33 cellular contexts compared by ENCODE assay signal in the genomic region with DNA sequence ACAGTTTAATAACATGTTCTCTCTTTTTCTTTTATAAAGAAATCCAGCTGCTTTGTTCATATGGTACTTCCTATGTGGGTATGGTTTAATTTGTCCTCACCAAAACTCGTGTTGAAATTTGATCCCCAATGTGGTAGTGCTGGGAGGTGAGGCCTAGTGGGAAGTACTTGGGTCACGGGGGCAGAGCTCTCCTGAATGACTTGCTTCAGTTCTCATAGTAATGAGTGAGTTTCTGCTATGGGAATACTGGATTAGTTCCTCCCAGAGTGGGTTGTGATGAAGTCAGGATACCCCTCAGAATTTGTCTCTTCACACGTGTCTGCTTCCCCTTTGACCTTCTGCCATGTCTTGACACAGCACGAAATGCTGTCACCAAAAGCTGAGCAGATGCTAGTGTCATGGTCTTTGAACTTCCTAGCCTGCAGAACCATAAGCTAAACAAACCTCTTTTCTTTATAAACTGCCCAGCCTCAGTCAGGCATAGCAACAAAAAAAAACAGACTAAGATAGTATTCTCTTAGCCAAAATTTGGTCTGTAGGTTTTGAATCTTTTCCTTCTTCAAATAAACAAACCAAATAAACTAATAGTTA.
DNase-seq lines count a peak whose midpoint lies in the region; ATAC-seq, FAIRE-seq and TF ChIP-seq lines count a peak whose summit lies in the region.
"Had no signal": no experiment of that assay in that cellular context is flagged by ENCODE, and none has a peak within 500 bp of the region (broad histone marks: within the 10 kb centered on the region; RNA-seq: fewer than 3 reads in every experiment).

No MANE protein-coding gene starts in this region.

- H3K27me3 ChIP-seq in H1 (replicated peaks in 1 of 4; ENCODE audit: control insufficient read depth in 3 of 4, extremely low read depth in 1 of 4, insufficient read depth in 3 of 4, low read length in 3 of 4): no peaks in the 10 kb centered on the region
- H3K27me3 ChIP-seq in thyroid gland: no peaks in the 10 kb centered on the region
- H3K27me3 ChIP-seq: adrenal gland, brain microvascular endothelial cell, heart left ventricle, right atrium auricular region, spleen had no signal

- no peak overlapping the region for H4K91ac ChIP-seq in H1 (replicated peaks; ENCODE audit: insufficient read length, low read length)

- FAIRE-seq in H1 (lab: Jason Lieb, UNC): peak; percentile 76
- FAIRE-seq: A549, GM12892, K562 had no signal

- H2BK12ac ChIP-seq in H1 (ENCODE audit: low read depth, low read length): peak overlapping the region; percentile 82; the same call in 1 of the 2 replicates

- no peak overlapping the region for H2AFZ ChIP-seq in H1 (ENCODE audit: low read length)
- H2AFZ ChIP-seq: parathyroid adenoma had no signal

- no peak overlapping the region for H4K8ac ChIP-seq in H1 (ENCODE audit: extremely low read depth, insufficient read depth, low read length)

- H3K27ac ChIP-seq in H1 (ENCODE audit: low read depth, low read length) (0 out of 2 replicates have a peak overlapping the region, but pooled peaks have one; percentile 2), thyroid gland (peak overlapping the region; percentile 18 to 29 (median 24))
- H3K27ac ChIP-seq: A549, adrenal gland, brain microvascular endothelial cell, heart left ventricle, parathyroid adenoma, right atrium auricular region, SK-N-MC, spleen had no signal

- TF ChIP-seq POLR2A in H1 (IDR thresholded peaks at IDR 0.05; ENCODE audit: control extremely low read depth in 1 of 2, low read depth in 2 of 2, low read length in 2 of 2): no peak
- TF ChIP-seq POLR2A in thyroid gland (IDR thresholded peaks at IDR 0.05): no peak

- ATAC-seq in GM21723 (IDR thresholded peaks at IDR 0.05; ENCODE audit: unreplicated experiment): no peak
- ATAC-seq: A549; activated CD8-positive, alpha-beta memory T cell treated with anti-CD3 and anti-CD28 coated beads, Interleukin-2, amount 10 ng/mL, durations not matched to agents 7 days and 5 days; activated T-cell treated with anti-CD3 and anti-CD28 coated beads, Interleukin-2, amount 50 U/mL, for 72 hours; heart left ventricle; K562; left lobe of liver; natural killer cell; stimulated activated effector memory CD8-positive, alpha-beta T cell treated with anti-CD3 and anti-CD28 coated beads, Interleukin-12 subunit alpha, Interleukin-12 subunit beta, amount 100 ng/mL, for 72 hours had no signal

- peak overlapping the region; percentile 54; the same call in 1 of the 2 replicates for H2BK5ac ChIP-seq in H1 (ENCODE audit: low read depth, low read length)

- H3K9ac ChIP-seq in H1 (replicated peaks in 1 of 4; ENCODE audit: extremely low read depth in 1 of 4, low read depth in 3 of 4, low read length in 3 of 4): no peak overlapping the region
- H3K9ac ChIP-seq: parathyroid adenoma had no signal

- H3K23me2 ChIP-seq in H1 (ENCODE audit: low read depth, low read length): peaks cover 2% of the 10 kb centered on the region; the same call in 1 of the 2 replicates

- intact Hi-C loops in thyroid gland (cut with DNase I): no loop called here

- TF ChIP-seq RAD21 in H1 (IDR thresholded peaks at IDR 0.05 in 1 of 2, conservative IDR thresholded peaks at IDR 0.05 in 1 of 2; ENCODE audit: low read depth in 2 of 2, low read length in 2 of 2): no peak

- peak overlapping the region; percentile 78 for H4K5ac ChIP-seq in H1 (ENCODE audit: insufficient read length, low read depth, low read length)

- no peak overlapping the region for H2BK120ac ChIP-seq in H1 (replicated peaks; ENCODE audit: low read depth, low read length)

- no peaks in the 10 kb centered on the region for H3K9me3 ChIP-seq in H1 (ENCODE audit: insufficient read depth in 2 of 2, low read depth in 1 of 2, low read length in 1 of 2)
- H3K9me3 ChIP-seq in thyroid gland: no peaks in the 10 kb centered on the region
- H3K9me3 ChIP-seq: A549, adrenal gland, heart left ventricle, right atrium auricular region, spleen had no signal

- CTCF ChIA-PET in H1 (lab: Charles Lee; ENCODE audit: partially characterized antibody): interaction anchor here (0.6 to 2.5 kb wide), 4 partner anchors 58 to 1464 kb away, joined by 5 to 9 read pairs (median 5); no protein-coding TSS in a partner anchor

- DNase-seq in NCI-H82 (lab: John Stamatoyannopoulos, UW) (peak; percentile 40), NCI-H82 treated with DMSO at 0.1 percent for 48 hours (lab: John Stamatoyannopoulos, UW; ENCODE audit: unreplicated experiment) (no peak), NCI-H1694 (lab: John Stamatoyannopoulos, UW) (peak; percentile 50), H1 (ENCODE audit: low read depth in 1 of 2, low spot score in 2 of 2) (no peak), thyroid gland (peak; percentile 16 to 37), GM10266 (ENCODE audit: extremely low spot score) (no peak)
- no peak for DNase-seq in NK-92 treated with Interleukin-12 subunit alpha and Interleukin-12 subunit beta, amount 100 ng/mL, for 24 hours (lab: John Stamatoyannopoulos, UW)
- DNase-seq: activated CD4-positive, alpha-beta T cell treated with anti-CD3 and anti-CD28 coated beads, Interleukin-2, amount 10 ng/mL, durations not matched to agents 7 days and 5 days; activated CD8-positive, alpha-beta memory T cell treated with anti-CD3 and anti-CD28 coated beads, Interleukin-2, amount 10 ng/mL, durations not matched to agents 7 days and 5 days; activated naive CD4-positive, alpha-beta T cell treated with Interleukin-2 at 50 U/mL for 16 hours; activated T-cell treated with anti-CD3 and anti-CD28 coated beads, Interleukin-2, amount 50 U/mL, for 72 hours; adrenal gland; brain microvascular endothelial cell; CD8-positive, alpha-beta memory T cell; DND-41; effector CD8-positive, alpha-beta T cell; erythroblast; HCEC 1CT; heart left ventricle; natural killer cell; NCI-H1436 treated with DMSO at 0.1 percent for 48 hours; RPMI8226; spleen; stimulated activated CD4-positive, alpha-beta T cell treated with anti-CD3 and anti-CD28 coated beads, Interleukin-2, amount 100 ng/mL, for 48 hours had no signal

- H3K4ac ChIP-seq in H1 (replicated peaks; ENCODE audit: insufficient read length, low read depth, low read length): no peak overlapping the region

- H4K20me1 ChIP-seq in H1 (replicated peaks in 1 of 2; ENCODE audit: control insufficient read depth in 1 of 2, insufficient read depth in 2 of 2, low read length in 2 of 2): no peaks in the 10 kb centered on the region

- TF ChIP-seq EP300 in H1 (IDR thresholded peaks at IDR 0.05; ENCODE audit: borderline replicate concordance in 1 of 2, low read depth in 2 of 2, low read length in 2 of 2): no peak

- H3K18ac ChIP-seq in H1 (ENCODE audit: extremely low read depth, low read length): 0 out of 2 replicates have a peak overlapping the region, but pooled peaks have one; percentile 41

- no peak overlapping the region; the same call in 1 of the 2 replicates for H2BK20ac ChIP-seq in H1 (ENCODE audit: low read length)

- POLR2A ChIA-PET in H1 (lab: Charles Lee; ENCODE audit: partially characterized antibody): interaction anchor here (0.7 to 2.8 kb wide), 10 partner anchors 10 to 93 kb away, joined by 3 to 14 read pairs (median 4); a partner anchor contains a TSS

- no peak overlapping the region for H3K56ac ChIP-seq in H1 (replicated peaks; ENCODE audit: insufficient read length, low read depth, low read length)

- H3K36me3 ChIP-seq in H1 (ENCODE audit: control insufficient read depth in 2 of 4, insufficient read depth in 4 of 4, low read length in 3 of 4): no peaks in the 10 kb centered on the region
- H3K36me3 ChIP-seq in thyroid gland: no peaks in the 10 kb centered on the region
- H3K36me3 ChIP-seq: adrenal gland, brain microvascular endothelial cell, heart left ventricle, right atrium auricular region, spleen had no signal

- peak overlapping the region; percentile 42 to 57; a peak in 3 of 4 replicates for H3K4me2 ChIP-seq in H1 (ENCODE audit: insufficient read depth in 1 of 2, low read depth in 2 of 2, low read length in 2 of 2)
- H3K4me2 ChIP-seq: A549 had no signal

- H3K4me3 ChIP-seq in H1 (ENCODE audit: extremely low read depth in 1 of 4, insufficient read depth in 2 of 4, low read depth in 3 of 4, low read length in 4 of 4) (peak overlapping the region in 1 of 4 experiments; percentile 28; a peak in 1 of 8 replicates), thyroid gland (replicated peaks in 1 of 3) (no peak overlapping the region)
- H3K4me3 ChIP-seq: A549, adrenal gland, heart left ventricle, K562, right atrium auricular region, SK-N-MC, spleen had no signal

- H3K23ac ChIP-seq in H1 (ENCODE audit: insufficient read length): no peak overlapping the region

- H3K4me1 ChIP-seq in H1 (replicated peaks in 1 of 4; ENCODE audit: control insufficient read depth in 3 of 4, insufficient read depth in 4 of 4, low read length in 3 of 4) (peaks cover 3 to 24% (median 8%) of the 10 kb centered on the region in 4 experiments; a peak in 5 of 7 replicates), thyroid gland (peaks cover 6 to 7% of the 10 kb centered on the region in 2 donors)
- H3K4me1 ChIP-seq: A549, adrenal gland, heart left ventricle, parathyroid adenoma, right atrium auricular region, spleen had no signal

- peaks cover 0 to 71% of the 10 kb centered on the region in 2 experiments; a peak in 3 of 4 replicates for H3K79me2 ChIP-seq in H1 (ENCODE audit: control insufficient read depth in 1 of 2, insufficient read depth in 2 of 2, low read length in 2 of 2)
- H3K79me2 ChIP-seq: parathyroid adenoma had no signal

- 33% methylated on average over 4 of the region's 4 CpGs; no CpG with 5 or more reads in 1 of the 2 experiments for WGBS in H1 (ENCODE audit: extremely low coverage in 1 of 2, insufficient coverage in 1 of 2, insufficient read length in 1 of 2, insufficient replicate concordance in 2 of 2, low coverage in 1 of 2, low lambda C conversion rate in 2 of 2, missing lambda C conversion rate in 1 of 2), 2 experiments
- WGBS in thyroid gland, 2 donors: 17 to 24% methylated on average over 4 of the region's 4 CpGs

- peak overlapping the region; percentile 89; the same call in 1 of the 2 replicates for H2AK5ac ChIP-seq in H1 (ENCODE audit: low read depth, low read length)

- no peak overlapping the region for H3K14ac ChIP-seq in H1 (ENCODE audit: insufficient read length)

- H3K79me1 ChIP-seq in H1 (ENCODE audit: low read depth, low read length): no peaks in the 10 kb centered on the region

- TF ChIP-seq CTCF in H1 (IDR thresholded peaks at IDR 0.05; ENCODE audit: control extremely low read depth in 1 of 3, insufficient read depth in 1 of 3, low read depth in 1 of 3, low read length in 3 of 3) (no peak), thyroid gland (IDR thresholded peaks at IDR 0.05) (no peak), GM10266 (IDR thresholded peaks at IDR 0.05; ENCODE audit: control insufficient read depth, insufficient read depth, low read depth, missing control alignments) (no peak)

- H2BK15ac ChIP-seq in H1 (ENCODE audit: low read length): no peak overlapping the region

TF ChIP-seq in H1, 55 proteins besides CTCF, POLR2A, EP300 and RAD21:
- TF ChIP-seq HDAC6 (IDR thresholded peaks at IDR 0.05; ENCODE audit: low read depth, low read length): no peak
- TF ChIP-seq SIN3A (conservative IDR thresholded peaks at IDR 0.05 in 1 of 2, IDR thresholded peaks at IDR 0.05 in 1 of 2; ENCODE audit: low read depth in 1 of 2, low read length in 2 of 2): 0 out of 4 replicates have a peak, but pooled peaks of 1 of the 2 experiments have one; percentile 35
TF ChIP-seq in H1: peak in this region for 1.

Comparison
In these comparisons a context has a peak if more than half of its experiments do, and no peak if none do; other contexts are left out.
1. DNase-seq: peak in NCI-H82 (single experiment), NCI-H1694 (single experiment) and thyroid gland (2 of 2); none in NCI-H82 treated with DMSO at 0.1 percent for 48 hours (single experiment), H1 (0 of 2), NK-92 treated with Interleukin-12 subunit alpha and Interleukin-12 subunit beta, amount 100 ng/mL, for 24 hours (single experiment) and GM10266 (single experiment).